Comparison of ENCODE assay signal across 9 cellular contexts in genomic region chr2:120109186-120110061, GRCh38.
A peak's percentile ranks its signal among the peaks of the same experiment; 100 is the strongest.
DNase-seq lines count a peak whose midpoint lies in the region; ATAC-seq and TF ChIP-seq lines count a peak whose summit lies in the region.
"Had no signal": no experiment of that assay in that cellular context is flagged by ENCODE, and none has a peak within 500 bp of the region (broad histone marks: within the 10 kb centered on the region; RNA-seq: fewer than 3 reads in every experiment).

No MANE protein-coding gene starts in this region.

- ATAC-seq in psoas muscle = peak; percentile 44 to 66 (median 56)

- H3K9me3 ChIP-seq in fibroblast of lung (ENCODE audit: control insufficient read depth, insufficient read depth, low read depth, low read length) = no peaks in the 10 kb centered on the region
- no peaks in the 10 kb centered on the region for H3K9me3 ChIP-seq in psoas muscle
- H3K9me3 ChIP-seq: HAP-1 had no signal

- DNase-seq in A172 (ENCODE audit: low spot score) (peak; percentile 54), GDM1 (lab: John Stamatoyannopoulos, UW) (peak; percentile 49), SW480 (ENCODE audit: low spot score) (peak; percentile 35), fibroblast of lung (ENCODE audit: low read depth in 2 of 2) (peak; percentile 40 to 65), psoas muscle (no peak)
- no peak for DNase-seq in stimulated activated CD8-positive, alpha-beta memory T cell treated with anti-CD3 and anti-CD28 coated beads, Interleukin-4, amount 100 ng/mL, for 48 hours
- DNase-seq in stimulated activated CD4-positive, alpha-beta T cell treated with anti-CD3 and anti-CD28 coated beads, Interleukin-15, amount 100 ng/mL, for 24 hours = no peak

- H3K4me1 ChIP-seq in KMS-11 (ENCODE audit: low read depth, poor library complexity, severe bottlenecking) (peaks cover 9% of the 10 kb centered on the region), fibroblast of lung (ENCODE audit: control insufficient read depth, extremely low read depth, insufficient read depth, low read length) (peaks cover 10% of the 10 kb centered on the region), psoas muscle (peaks cover 23% of the 10 kb centered on the region)

- no peaks in the 10 kb centered on the region for H4K20me1 ChIP-seq in KMS-11 (ENCODE audit: insufficient read depth)
- H4K20me1 ChIP-seq in fibroblast of lung (ENCODE audit: control insufficient read depth, extremely low read depth, insufficient read depth, low read length) = no peaks in the 10 kb centered on the region

- H3K4me2 ChIP-seq in KMS-11 (0 out of 2 replicates have a peak overlapping the region, but pooled peaks have one; percentile 9), fibroblast of lung (ENCODE audit: extremely low read depth, insufficient read depth, low read length) (peak overlapping the region; percentile 16)

- H3K9ac ChIP-seq in KMS-11 (no peak overlapping the region), fibroblast of lung (ENCODE audit: insufficient read depth, low read length) (no peak overlapping the region)

- no peaks in the 10 kb centered on the region for H3K27me3 ChIP-seq in KMS-11 (ENCODE audit: insufficient read depth, low read depth)
- H3K27me3 ChIP-seq in fibroblast of lung (ENCODE audit: control insufficient read depth, insufficient read depth, low read length) = no peaks in the 10 kb centered on the region
- H3K27me3 ChIP-seq in psoas muscle (ENCODE audit: insufficient read depth in 3 of 3, low read length in 2 of 3) = no peaks in the 10 kb centered on the region

- H2AFZ ChIP-seq in KMS-11 (ENCODE audit: low read depth) = no peak overlapping the region
- no peak overlapping the region for H2AFZ ChIP-seq in fibroblast of lung (ENCODE audit: low read length)

- H3K27ac ChIP-seq in KMS-11 (no peak overlapping the region), fibroblast of lung (ENCODE audit: insufficient read depth, low read length) (no peak overlapping the region), psoas muscle (no peak overlapping the region)

- no peaks in the 10 kb centered on the region for H3K79me2 ChIP-seq in KMS-11 (ENCODE audit: insufficient read depth, low read depth)
- H3K79me2 ChIP-seq in fibroblast of lung (ENCODE audit: control insufficient read depth, insufficient read depth, low read length) = no peaks in the 10 kb centered on the region

- WGBS in psoas muscle, 3 donors = 73 to 78% (median 77%) methylated on average over 3 of the region's 3 CpGs

- H3K4me3 ChIP-seq in KMS-11 (IDR thresholded peaks at IDR 0.05; ENCODE audit: insufficient read depth, low read depth, low read length) = no peak overlapping the region
- H3K4me3 ChIP-seq in fibroblast of lung (replicated peaks in 1 of 4; ENCODE audit: control extremely low read depth in 1 of 4, insufficient read depth in 1 of 4, low read depth in 3 of 4, low read length in 4 of 4) = no peak overlapping the region
- H3K4me3 ChIP-seq in psoas muscle = no peak overlapping the region
- H3K4me3 ChIP-seq: HAP-1 had no signal

- H3K36me3 ChIP-seq in KMS-11 (ENCODE audit: insufficient read depth) = no peaks in the 10 kb centered on the region
- H3K36me3 ChIP-seq in fibroblast of lung (ENCODE audit: control insufficient read depth, insufficient read depth, low read length) = no peaks in the 10 kb centered on the region
- peaks cover 0 to 15% of the 10 kb centered on the region in 2 donors for H3K36me3 ChIP-seq in psoas muscle (ENCODE audit: insufficient read depth in 1 of 2, low read depth in 1 of 2)
- H3K36me3 ChIP-seq: HAP-1 had no signal

- TF ChIP-seq CTCF in KMS-11 (conservative IDR thresholded peaks at IDR 0.05; ENCODE audit: low read depth, low read length) (peak; percentile 62), fibroblast of lung (conservative IDR thresholded peaks at IDR 0.05 in 1 of 2, IDR thresholded peaks at IDR 0.05 in 1 of 2; ENCODE audit: low read depth in 1 of 2, low read length in 2 of 2) (peak in 1 of 2 donors; percentile 30), psoas muscle (IDR thresholded peaks at IDR 0.05) (peak; percentile 41)

- intact Hi-C loops in psoas muscle (cut with DNase I) = loop anchor here (5.0 to 10.0 kb wide), 3 partner anchors 63 to 205 kb away; no protein-coding TSS in a partner anchor

Comparison
In these comparisons a context has a peak if more than half of its experiments do, and no peak if none do; other contexts are left out.
1. DNase-seq: peak in A172 (single experiment), GDM1 (single experiment), SW480 (single experiment) and fibroblast of lung (2 of 2); none in psoas muscle (0 of 2), stimulated activated CD8-positive, alpha-beta memory T cell treated with anti-CD3 and anti-CD28 coated beads, Interleukin-4, amount 100 ng/mL, for 48 hours (single experiment) and stimulated activated CD4-positive, alpha-beta T cell treated with anti-CD3 and anti-CD28 coated beads, Interleukin-15, amount 100 ng/mL, for 24 hours (single experiment).